19 cellular contexts compared by ENCODE assay signal in the genomic region with DNA sequence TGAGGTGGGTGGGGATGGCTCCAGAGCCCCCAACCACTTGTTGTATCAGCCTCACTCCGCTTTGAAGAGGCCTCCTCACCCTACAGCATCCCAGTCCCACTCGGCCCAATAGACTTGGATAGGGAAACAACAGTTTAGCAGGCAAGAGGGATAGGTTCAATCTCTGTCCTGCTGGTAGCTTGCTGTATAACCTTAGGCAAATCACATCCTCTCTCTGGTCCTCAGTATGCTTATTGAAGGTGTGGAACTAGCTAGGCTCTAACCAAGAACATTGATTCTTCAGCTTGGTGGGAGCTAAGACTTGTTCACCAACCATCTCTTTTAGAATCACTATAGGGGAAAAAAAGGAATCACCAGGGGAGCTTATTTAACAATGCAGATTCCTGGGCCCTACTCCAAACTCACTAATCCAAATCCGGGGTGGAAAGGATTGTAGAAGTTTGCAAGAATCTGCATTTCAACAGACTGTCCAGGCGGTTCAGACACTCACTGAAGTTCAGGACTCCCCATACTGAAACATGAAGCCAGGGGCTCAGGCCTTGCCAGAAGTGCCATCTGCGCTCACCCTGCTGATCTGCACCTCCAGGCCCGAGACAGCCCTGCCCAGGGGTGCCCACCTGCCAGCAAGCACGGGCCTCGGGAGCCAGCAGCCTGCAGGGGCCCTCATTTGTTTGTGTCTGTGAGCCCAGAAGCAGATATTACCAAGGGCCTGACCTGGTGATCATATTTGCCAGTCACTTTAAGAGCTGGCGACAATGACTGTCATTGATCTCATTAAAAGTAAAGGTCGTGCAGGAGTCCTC.
DNase-seq lines count a peak whose midpoint lies in the region; ATAC-seq and TF ChIP-seq lines count a peak whose summit lies in the region.
"Had no signal": no experiment of that assay in that cellular context is flagged by ENCODE, and none has a peak within 500 bp of the region (broad histone marks: within the 10 kb centered on the region; RNA-seq: fewer than 3 reads in every experiment).

No MANE protein-coding gene starts in this region.

- ATAC-seq in psoas muscle = peak; percentile 56 to 83 (median 78)
- no peak for ATAC-seq in SK-N-SH treated with all-trans-retinoic acid at 6 μM for 48 hours
- no peak for ATAC-seq in gastroesophageal sphincter
- ATAC-seq in HG02610 (IDR thresholded peaks at IDR 0.05; ENCODE audit: unreplicated experiment) = no peak
- ATAC-seq: PC-3 had no signal

- intact Hi-C loops in psoas muscle (cut with DNase I) = no loop called here

- TF ChIP-seq POLR2A in gastroesophageal sphincter (IDR thresholded peaks at IDR 0.05) = no peak

- no peaks in the 10 kb centered on the region for H3K27me3 ChIP-seq in psoas muscle (ENCODE audit: insufficient read depth in 3 of 3, low read length in 2 of 3)
- H3K27me3 ChIP-seq in gastroesophageal sphincter = no peaks in the 10 kb centered on the region

- H3K27ac ChIP-seq in psoas muscle (no peak overlapping the region), gastroesophageal sphincter (no peak overlapping the region)
- H3K27ac ChIP-seq: RWPE1 had no signal

- H3K4me3 ChIP-seq in psoas muscle (no peak overlapping the region), gastroesophageal sphincter (no peak overlapping the region)

- no peak for TF ChIP-seq EP300 in gastroesophageal sphincter (IDR thresholded peaks at IDR 0.05)

- DNase-seq in NCI-H82 (lab: John Stamatoyannopoulos, UW) (peak; percentile 15), NCI-H82 treated with DMSO at 0.1 percent for 48 hours (lab: John Stamatoyannopoulos, UW; ENCODE audit: unreplicated experiment) (no peak), NCI-H69 (lab: John Stamatoyannopoulos, UW) (peak; percentile 79), cerebellar cortex (ENCODE audit: low spot score) (peak; percentile 3), psoas muscle (peak in 1 of 2 donors; percentile 62)
- DNase-seq: CD4-positive, alpha-beta T cell; DMS53; EL; KBM-7; NCI-H1105 treated with DMSO at 0.1 percent for 48 hours; NCI-H187; NCI-H345; NCI-H526 treated with DMSO at 0.1 percent for 48 hours; PC-3; SIG-M5 had no signal

- no peaks in the 10 kb centered on the region for H3K9me3 ChIP-seq in psoas muscle
- H3K9me3 ChIP-seq in gastroesophageal sphincter = no peaks in the 10 kb centered on the region

- TF ChIP-seq CTCF in psoas muscle (IDR thresholded peaks at IDR 0.05) (no peak), gastroesophageal sphincter (IDR thresholded peaks at IDR 0.05) (no peak)

- H3K36me3 ChIP-seq in psoas muscle (ENCODE audit: insufficient read depth in 1 of 2, low read depth in 1 of 2) (no peaks in the 10 kb centered on the region), gastroesophageal sphincter (peaks cover 0 to 27% of the 10 kb centered on the region in 2 donors)

- WGBS in psoas muscle, 3 donors = 37 to 52% (median 37%) methylated on average over 10 of the region's 10 CpGs
- 63 to 80% methylated on average over 1 to 2 of the region's 10 CpGs for WGBS in gastroesophageal sphincter (ENCODE audit: low coverage in 1 of 2), 2 donors

- H3K4me1 ChIP-seq in psoas muscle (no peaks in the 10 kb centered on the region), gastroesophageal sphincter (no peaks in the 10 kb centered on the region)

TF ChIP-seq in SK-N-SH treated with all-trans-retinoic acid at 6 μM for 48 hours, 23 proteins besides CTCF, POLR2A, EP300 and RAD21:
- no peak for TF ChIP-seq ZC3H10 (CRISPR knock-in tag; IDR thresholded peaks at IDR 0.05)
- TF ChIP-seq TOX (CRISPR knock-in tag; IDR thresholded peaks at IDR 0.05; ENCODE audit: borderline replicate concordance) = no peak
- no peak for TF ChIP-seq CREB5 (CRISPR knock-in tag; IDR thresholded peaks at IDR 0.05; ENCODE audit: low read depth)
- TF ChIP-seq BACH2 (CRISPR knock-in tag; IDR thresholded peaks at IDR 0.05; ENCODE audit: borderline replicate concordance) = no peak
- TF ChIP-seq ZFP30 (CRISPR knock-in tag; IDR thresholded peaks at IDR 0.05) = no peak
- no peak for TF ChIP-seq PATZ1 (CRISPR knock-in tag; IDR thresholded peaks at IDR 0.05; ENCODE audit: borderline replicate concordance)
- no peak for TF ChIP-seq ISL1 (CRISPR knock-in tag; IDR thresholded peaks at IDR 0.05)
- TF ChIP-seq PPARA (CRISPR knock-in tag; IDR thresholded peaks at IDR 0.05; ENCODE audit: borderline replicate concordance) = no peak
- TF ChIP-seq GLIS3 (CRISPR knock-in tag; IDR thresholded peaks at IDR 0.05) = no peak
- TF ChIP-seq ESRRG (CRISPR knock-in tag; IDR thresholded peaks at IDR 0.05) = no peak

Comparison
In these comparisons a context has a peak if more than half of its experiments do, and no peak if none do; other contexts are left out.
1. ATAC-seq: peak in psoas muscle (4 of 4); none in SK-N-SH treated with all-trans-retinoic acid at 6 μM for 48 hours (single experiment), gastroesophageal sphincter (single experiment) and HG02610 (single experiment).